ENCODE assay signal across 8 cellular contexts in genomic region chr13:51785592-51786424, GRCh38.
DNase-seq lines count a peak whose midpoint lies in the region; ATAC-seq and TF ChIP-seq lines count a peak whose summit lies in the region.

No MANE protein-coding gene starts in this region.

- CTCF ChIA-PET in activated naive CD4-positive, alpha-beta T cell treated with anti-CD3 and anti-CD28 coated beads, Interleukin-2, amount 10 ng/mL, durations not matched to agents 7 days and 5 days (lab: Charles Lee) = interaction anchor here (0.6 to 2.6 kb wide), 3 partner anchors 12 to 365 kb away, joined by 3 to 19 read pairs (median 4); no protein-coding TSS in a partner anchor

- peaks cover 4% of the 10 kb centered on the region for H3K36me3 Mint-ChIP-seq in nephron (ENCODE audit: low read depth)
- H3K36me3 Mint-ChIP-seq in activated naive CD4-positive, alpha-beta T cell treated with anti-CD3 and anti-CD28 coated beads, Interleukin-2, amount 10 ng/mL, durations not matched to agents 7 days and 5 days = peaks cover 2% of the 10 kb centered on the region

- no peak overlapping the region for H3K4me3 Mint-ChIP-seq in nephron
- no peak overlapping the region for H3K4me3 Mint-ChIP-seq in activated naive CD4-positive, alpha-beta T cell treated with anti-CD3 and anti-CD28 coated beads, Interleukin-2, amount 10 ng/mL, durations not matched to agents 7 days and 5 days

- no peak overlapping the region for H3K4me3 ChIP-seq in cardiac fibroblast (replicated peaks in 1 of 2; ENCODE audit: low read depth in 2 of 2, low read length in 2 of 2)

- peaks cover 5% of the 10 kb centered on the region for H3K27me3 Mint-ChIP-seq in nephron (ENCODE audit: low read depth)
- H3K27me3 Mint-ChIP-seq in activated naive CD4-positive, alpha-beta T cell treated with anti-CD3 and anti-CD28 coated beads, Interleukin-2, amount 10 ng/mL, durations not matched to agents 7 days and 5 days = no peaks in the 10 kb centered on the region

- no peak for ATAC-seq in GM21723 (IDR thresholded peaks at IDR 0.05; ENCODE audit: unreplicated experiment)

- H3K27ac Mint-ChIP-seq in nephron = peak overlapping the region; percentile 50 to 81 (median 71)
- H3K27ac Mint-ChIP-seq in activated naive CD4-positive, alpha-beta T cell treated with anti-CD3 and anti-CD28 coated beads, Interleukin-2, amount 10 ng/mL, durations not matched to agents 7 days and 5 days = no peak overlapping the region

- TF ChIP-seq CTCF in cardiac fibroblast (IDR thresholded peaks at IDR 0.05; ENCODE audit: low read depth, low read length) (no peak), nephron (IDR thresholded peaks at IDR 0.05; ENCODE audit: unreplicated experiment in 3 of 3) (no peak)

- H3K4me1 Mint-ChIP-seq in nephron = peaks cover 47% of the 10 kb centered on the region
- peaks cover 3% of the 10 kb centered on the region for H3K4me1 Mint-ChIP-seq in activated naive CD4-positive, alpha-beta T cell treated with anti-CD3 and anti-CD28 coated beads, Interleukin-2, amount 10 ng/mL, durations not matched to agents 7 days and 5 days

- H3K9me3 Mint-ChIP-seq in nephron = no peaks in the 10 kb centered on the region
- H3K9me3 Mint-ChIP-seq in activated naive CD4-positive, alpha-beta T cell treated with anti-CD3 and anti-CD28 coated beads, Interleukin-2, amount 10 ng/mL, durations not matched to agents 7 days and 5 days = no peaks in the 10 kb centered on the region

- DNase-seq in D341Med (ENCODE audit: low spot score) = peak; percentile 88
- peak; percentile 91 for DNase-seq in NCI-H1694 treated with DMSO at 0.1 percent for 48 hours (lab: John Stamatoyannopoulos, UW)
- DNase-seq in cardiac fibroblast (ENCODE audit: low read depth in 2 of 2) = peak; percentile 40 to 65
- DNase-seq in DMS114 treated with DMSO at 0.1 percent for 48 hours (lab: John Stamatoyannopoulos, UW; ENCODE audit: unreplicated experiment) = no peak
- no peak for DNase-seq in activated effector memory CD4-positive, alpha-beta T cell treated with Interleukin-2 at 50 U/mL for 16 hours
- DNase-seq in activated naive CD4-positive, alpha-beta T cell treated with anti-CD3 and anti-CD28 coated beads, Interleukin-2, amount 10 ng/mL, durations not matched to agents 7 days and 5 days = no peak

Comparison
In these comparisons a context has a peak if more than half of its experiments do, and no peak if none do; other contexts are left out.
1. DNase-seq: peak in D341Med (single experiment), NCI-H1694 treated with DMSO at 0.1 percent for 48 hours (single experiment) and cardiac fibroblast (2 of 2); none in DMS114 treated with DMSO at 0.1 percent for 48 hours (single experiment), activated effector memory CD4-positive, alpha-beta T cell treated with Interleukin-2 at 50 U/mL for 16 hours (single experiment) and activated naive CD4-positive, alpha-beta T cell treated with anti-CD3 and anti-CD28 coated beads, Interleukin-2, amount 10 ng/mL, durations not matched to agents 7 days and 5 days (single experiment).